In genomic region chr3:53881691-53882593, GRCh38 we compare ENCODE assay signal across 1 cellular context.
TF ChIP-seq lines count a peak whose summit lies in the region.

ACTR8 (minus strand) TSS chr3:53882152; CDS start chr3:53882101, 51 bp downstream.

TF ChIP-seq in HepG2, 621 proteins besides CTCF, POLR2A, EP300 and RAD21 (continued from another document and continues in another):
- TF ChIP-seq SNAPC4 (CRISPR knock-in tag; IDR thresholded peaks at IDR 0.05) = no peak
- TF ChIP-seq ZNF557 (CRISPR knock-in tag; IDR thresholded peaks at IDR 0.05) = no peak
- TF ChIP-seq ZNF709 (CRISPR knock-in tag; IDR thresholded peaks at IDR 0.05) = no peak; the same call in 1 of the 2 replicates
- TF ChIP-seq REXO4 (CRISPR knock-in tag; IDR thresholded peaks at IDR 0.05; ENCODE audit: borderline replicate concordance) = no peak
- TF ChIP-seq ZIK1 (CRISPR knock-in tag; IDR thresholded peaks at IDR 0.05; ENCODE audit: borderline replicate concordance, low read depth) = peak; percentile 73; the same call in 1 of the 2 replicates
- peak; percentile 88; the same call in 1 of the 2 replicates for TF ChIP-seq ZNF607 (CRISPR knock-in tag; IDR thresholded peaks at IDR 0.05; ENCODE audit: borderline replicate concordance)
- no peak for TF ChIP-seq THAP8 (CRISPR knock-in tag; IDR thresholded peaks at IDR 0.05; ENCODE audit: borderline replicate concordance)
- no peak for TF ChIP-seq ZNF282 (IDR thresholded peaks at IDR 0.05; ENCODE audit: partially characterized antibody)
- TF ChIP-seq NR2F1 (CRISPR knock-in tag; IDR thresholded peaks at IDR 0.05) = no peak
- TF ChIP-seq HIC2 (CRISPR knock-in tag; IDR thresholded peaks at IDR 0.05; ENCODE audit: low read depth) = peak; percentile 69; the same call in 1 of the 2 replicates
- TF ChIP-seq DNMT3B (CRISPR knock-in tag; conservative IDR thresholded peaks at IDR 0.05) = no peak
- no peak for TF ChIP-seq KDM1A (CRISPR knock-in tag; IDR thresholded peaks at IDR 0.05)
- TF ChIP-seq KDM6A (CRISPR knock-in tag; IDR thresholded peaks at IDR 0.05; ENCODE audit: low read depth) = no peak
- TF ChIP-seq ZNF782 (CRISPR knock-in tag; IDR thresholded peaks at IDR 0.05; ENCODE audit: borderline replicate concordance) = peak; percentile 84; the same call in 1 of the 2 replicates
- no peak for TF ChIP-seq ZNF589 (CRISPR knock-in tag; conservative IDR thresholded peaks at IDR 0.05)
- TF ChIP-seq ERF (CRISPR knock-in tag; IDR thresholded peaks at IDR 0.05) = peak; percentile 74
- no peak for TF ChIP-seq ZNF17 (CRISPR knock-in tag; IDR thresholded peaks at IDR 0.05)
- peak; percentile 57 for TF ChIP-seq GABPA (IDR thresholded peaks at IDR 0.05; ENCODE audit: low read depth, low read length)
- peak; percentile 82 for TF ChIP-seq GABPA (CRISPR knock-in tag; IDR thresholded peaks at IDR 0.05; ENCODE audit: low read depth)
- no peak for TF ChIP-seq TOE1 (CRISPR knock-in tag; IDR thresholded peaks at IDR 0.05)
- TF ChIP-seq SP5 (CRISPR knock-in tag; IDR thresholded peaks at IDR 0.05; ENCODE audit: borderline replicate concordance, low read depth) = no peak
- TF ChIP-seq ZHX2 (IDR thresholded peaks at IDR 0.05; ENCODE audit: low read depth) = peak; percentile 88
- TF ChIP-seq ZHX2 (CRISPR knock-in tag; IDR thresholded peaks at IDR 0.05; ENCODE audit: borderline replicate concordance) = no peak
- peak; percentile 99 for TF ChIP-seq TAF1 (CRISPR knock-in tag; IDR thresholded peaks at IDR 0.05)
- no peak for TF ChIP-seq PBX2 (CRISPR knock-in tag; IDR thresholded peaks at IDR 0.05)
- TF ChIP-seq TBX2 (CRISPR knock-in tag; IDR thresholded peaks at IDR 0.05; ENCODE audit: borderline replicate concordance) = peak; percentile 86
- TF ChIP-seq CENPX (CRISPR knock-in tag; IDR thresholded peaks at IDR 0.05) = no peak
- TF ChIP-seq SIX4 (CRISPR knock-in tag; IDR thresholded peaks at IDR 0.05) = no peak
- no peak; the same call in 1 of the 2 replicates for TF ChIP-seq NFAT5 (CRISPR knock-in tag; IDR thresholded peaks at IDR 0.05)
- TF ChIP-seq MXI1 (IDR thresholded peaks at IDR 0.05; ENCODE audit: borderline replicate concordance, low read depth, low read length) = no peak; the same call in 2 of the 3 replicates
- TF ChIP-seq ZFP1 (CRISPR knock-in tag; IDR thresholded peaks at IDR 0.05) = no peak
- TF ChIP-seq HOMEZ (CRISPR knock-in tag; IDR thresholded peaks at IDR 0.05; ENCODE audit: low read depth) = no peak
- TF ChIP-seq ZNF850 (CRISPR knock-in tag; conservative IDR thresholded peaks at IDR 0.05) = 0 out of 2 replicates have a peak, but pooled peaks have one; percentile 47
- peak; percentile 45 for TF ChIP-seq XRCC5 (optimal IDR thresholded peaks at IDR 0.05; ENCODE audit: low read length)
